Comparison of ENCODE assay signal across 14 cellular contexts in genomic region chr2:187055463-187055862, GRCh38.
A peak's percentile ranks its signal among the peaks of the same experiment; 100 is the strongest.
DNase-seq lines count a peak whose midpoint lies in the region; ATAC-seq and TF ChIP-seq lines count a peak whose summit lies in the region.
"Had no signal": no experiment of that assay in that cellular context is flagged by ENCODE, and none has a peak within 500 bp of the region (broad histone marks: within the 10 kb centered on the region; RNA-seq: fewer than 3 reads in every experiment).

No MANE protein-coding gene starts in this region.

- 67% methylated on average over 1 of the region's 1 CpG for WGBS in hepatocyte (ENCODE audit: low lambda C conversion rate, missing lambda C conversion rate)

- H3K4me3 ChIP-seq in hepatocyte (no peak overlapping the region), H7 (ENCODE audit: insufficient read depth, low read depth, low read length) (no peak overlapping the region)
- H3K4me3 ChIP-seq: GM23248 had no signal

- no peaks in the 10 kb centered on the region for H3K79me2 ChIP-seq in hepatocyte

- CTCF ChIA-PET in Calu3 (lab: Charles Lee), result no interaction called here
- CTCF ChIA-PET in activated CD4-positive, alpha-beta memory T cell treated with anti-CD3 and anti-CD28 coated beads, Interleukin-2, amount 10 ng/mL, durations not matched to agents 7 days and 5 days (lab: Charles Lee), result no interaction called here

- POLR2A ChIA-PET in activated CD4-positive, alpha-beta memory T cell treated with anti-CD3 and anti-CD28 coated beads, Interleukin-2, amount 10 ng/mL, durations not matched to agents 7 days and 5 days (lab: Charles Lee), result no interaction called here

- no peaks in the 10 kb centered on the region for H3K27me3 Mint-ChIP-seq in Calu3 (ENCODE audit: unreplicated experiment)
- no peaks in the 10 kb centered on the region for H3K27me3 Mint-ChIP-seq in activated CD4-positive, alpha-beta memory T cell treated with anti-CD3 and anti-CD28 coated beads, Interleukin-2, amount 10 ng/mL, durations not matched to agents 7 days and 5 days
- H3K27me3 Mint-ChIP-seq: brain had no signal

- no peaks in the 10 kb centered on the region for H3K4me1 ChIP-seq in hepatocyte (ENCODE audit: insufficient read depth)

- no peak overlapping the region for H3K4me3 Mint-ChIP-seq in Calu3 (ENCODE audit: low read depth, unreplicated experiment)
- no peak overlapping the region for H3K4me3 Mint-ChIP-seq in activated CD4-positive, alpha-beta memory T cell treated with anti-CD3 and anti-CD28 coated beads, Interleukin-2, amount 10 ng/mL, durations not matched to agents 7 days and 5 days
- H3K4me3 Mint-ChIP-seq: activated CD4-positive, alpha-beta memory T cell treated with anti-CD3 and anti-CD28 coated beads for 36 hours; brain had no signal

- TF ChIP-seq CTCF in Calu3 (IDR thresholded peaks at IDR 0.05; ENCODE audit: unreplicated experiment) (no peak), hepatocyte (IDR thresholded peaks at IDR 0.05; ENCODE audit: poor library complexity) (no peak)

- H3K9me3 ChIP-seq in hepatocyte (ENCODE audit: low read depth), result no peaks in the 10 kb centered on the region

- H3K9me2 ChIP-seq in hepatocyte (replicated peaks; ENCODE audit: insufficient read depth), result no peaks in the 10 kb centered on the region

- H3K4me1 Mint-ChIP-seq in Calu3 (ENCODE audit: low read depth, unreplicated experiment), result peaks cover 11% of the 10 kb centered on the region
- H3K4me1 Mint-ChIP-seq in activated CD4-positive, alpha-beta memory T cell treated with anti-CD3 and anti-CD28 coated beads, Interleukin-2, amount 10 ng/mL, durations not matched to agents 7 days and 5 days, result peaks cover 11% of the 10 kb centered on the region

- no peak overlapping the region for H3K27ac Mint-ChIP-seq in Calu3 (ENCODE audit: unreplicated experiment)
- H3K27ac Mint-ChIP-seq in activated CD4-positive, alpha-beta memory T cell treated with anti-CD3 and anti-CD28 coated beads, Interleukin-2, amount 10 ng/mL, durations not matched to agents 7 days and 5 days, result no peak overlapping the region
- H3K27ac Mint-ChIP-seq: activated CD4-positive, alpha-beta memory T cell treated with anti-CD3 and anti-CD28 coated beads for 36 hours had no signal

- H3K27ac ChIP-seq in hepatocyte, result no peak overlapping the region
- H3K27ac ChIP-seq: GM23248 had no signal

- DNase-seq in Calu3 (peak; percentile 12), Kasumi-1 (lab: John Stamatoyannopoulos, UW) (peak; percentile 27 to 39), astrocyte of the hippocampus (ENCODE audit: low read depth, low spot score) (peak; percentile 9), hepatocyte (ENCODE audit: low spot score) (peak; percentile 28), H7 (no peak), NCI-H510A treated with DMSO at 0.1 percent for 48 hours (lab: John Stamatoyannopoulos, UW) (no peak)
- DNase-seq in activated CD4-positive, alpha-beta memory T cell treated with anti-CD3 and anti-CD28 coated beads, Interleukin-2, amount 10 ng/mL, durations not matched to agents 7 days and 5 days, result no peak
- DNase-seq: activated CD4-positive, alpha-beta memory T cell treated with anti-CD3 and anti-CD28 coated beads for 36 hours; activated effector memory CD4-positive, alpha-beta T cell treated with Interleukin-2 at 50 U/mL for 16 hours; C1 segment of cervical spinal cord; GM23248; occipital lobe had no signal

- no peak overlapping the region for H3K4me2 ChIP-seq in hepatocyte

- H2AFZ ChIP-seq in hepatocyte, result no peak overlapping the region
- H2AFZ ChIP-seq: GM23248 had no signal

- H3K27me3 ChIP-seq in hepatocyte (no peaks in the 10 kb centered on the region), H7 (ENCODE audit: control insufficient read depth, insufficient read depth, low read length) (no peaks in the 10 kb centered on the region)

- BruUV-seq in Calu3 (replicated peaks; lab: Mats Ljungman, UMichigan), result no TSS peak

- no peaks in the 10 kb centered on the region for H3K9me3 Mint-ChIP-seq in Calu3 (ENCODE audit: low read depth, unreplicated experiment)
- H3K9me3 Mint-ChIP-seq in activated CD4-positive, alpha-beta memory T cell treated with anti-CD3 and anti-CD28 coated beads, Interleukin-2, amount 10 ng/mL, durations not matched to agents 7 days and 5 days, result peaks cover 11% of the 10 kb centered on the region

- ATAC-seq in HG02623 (IDR thresholded peaks at IDR 0.05; ENCODE audit: unreplicated experiment), result no peak

- intact Hi-C loops in Calu3 (cut with micrococcal nuclease; ENCODE audit: unreplicated experiment), result no loop called here

- peaks cover 3% of the 10 kb centered on the region for H3K36me3 ChIP-seq in hepatocyte (replicated peaks; ENCODE audit: insufficient read depth, low read depth)
- H3K36me3 ChIP-seq in H7 (replicated peaks; ENCODE audit: control insufficient read depth, insufficient read depth, low read length), result no peaks in the 10 kb centered on the region

- peaks cover 4% of the 10 kb centered on the region for H3K36me3 Mint-ChIP-seq in Calu3 (ENCODE audit: insufficient read depth, unreplicated experiment)
- no peaks in the 10 kb centered on the region for H3K36me3 Mint-ChIP-seq in activated CD4-positive, alpha-beta memory T cell treated with anti-CD3 and anti-CD28 coated beads, Interleukin-2, amount 10 ng/mL, durations not matched to agents 7 days and 5 days (ENCODE audit: low read depth)
- H3K36me3 Mint-ChIP-seq: activated CD4-positive, alpha-beta memory T cell treated with anti-CD3 and anti-CD28 coated beads for 36 hours; brain had no signal

- no peaks in the 10 kb centered on the region for H4K20me1 ChIP-seq in hepatocyte (ENCODE audit: insufficient read depth, poor library complexity, severe bottlenecking)

Comparison
In these comparisons a context has a peak if more than half of its experiments do, and no peak if none do; other contexts are left out.
1. DNase-seq: peak in Calu3 (single experiment), Kasumi-1 (2 of 2), astrocyte of the hippocampus (single experiment) and hepatocyte (single experiment); none in H7 (single experiment), activated CD4-positive, alpha-beta memory T cell treated with anti-CD3 and anti-CD28 coated beads, Interleukin-2, amount 10 ng/mL, durations not matched to agents 7 days and 5 days (single experiment) and NCI-H510A treated with DMSO at 0.1 percent for 48 hours (single experiment).